10 cellular contexts compared by ENCODE assay signal in genomic region chr3:5428607-5429516, GRCh38.
A peak's percentile ranks its signal among the peaks of the same experiment; 100 is the strongest.
DNase-seq lines count a peak whose midpoint lies in the region; ATAC-seq and TF ChIP-seq lines count a peak whose summit lies in the region.
"Had no signal": no experiment of that assay in that cellular context is flagged by ENCODE, and none has a peak within 500 bp of the region (broad histone marks: within the 10 kb centered on the region; RNA-seq: fewer than 3 reads in every experiment).

No MANE protein-coding gene starts in this region.

- intact Hi-C loops in CD8-positive, alpha-beta T cell (cut with DNase I, micrococcal nuclease): no loop called here

- H3K9me3 ChIP-seq in CD8-positive, alpha-beta T cell (ENCODE audit: low read length): no peaks in the 10 kb centered on the region
- H3K9me3 ChIP-seq: SJSA1 had no signal

- H3K9me3 Mint-ChIP-seq in CD8-positive, alpha-beta T cell: no peaks in the 10 kb centered on the region

- H3K27ac Mint-ChIP-seq in CD8-positive, alpha-beta T cell: no peak overlapping the region

- H3K4me1 Mint-ChIP-seq in CD8-positive, alpha-beta T cell (ENCODE audit: low read depth): peaks cover 5% of the 10 kb centered on the region

- no peak overlapping the region for H3K27ac ChIP-seq in CD8-positive, alpha-beta T cell (ENCODE audit: low read depth, low read length)
- H3K27ac ChIP-seq: SJSA1 had no signal

- H3K4me1 ChIP-seq in CD8-positive, alpha-beta T cell (ENCODE audit: insufficient read depth, low read length): no peaks in the 10 kb centered on the region
- H3K4me1 ChIP-seq: SJSA1 had no signal

- no peaks in the 10 kb centered on the region for H3K27me3 ChIP-seq in kidney epithelial cell (ENCODE audit: control insufficient read depth, insufficient read depth, low read length)
- H3K27me3 ChIP-seq in CD8-positive, alpha-beta T cell (ENCODE audit: insufficient read depth, low read length): no peaks in the 10 kb centered on the region
- H3K27me3 ChIP-seq: SJSA1 had no signal

- CTCF ChIA-PET in CD8-positive, alpha-beta T cell (lab: Charles Lee): interaction anchor here (0.5 to 2.1 kb wide), 3 partner anchors 9 to 269 kb away, joined by 3 to 4 read pairs (median 3); no protein-coding TSS in a partner anchor

- H3K4me3 Mint-ChIP-seq in CD8-positive, alpha-beta T cell: no peak overlapping the region

- DNase-seq in kidney epithelial cell (ENCODE audit: low read depth): peak; percentile 47
- DNase-seq in CD8-positive, alpha-beta T cell: no peak
- DNase-seq in activated gamma-delta T cell treated with Interleukin-2 at 50 U/mL for 16 hours: no peak
- DNase-seq in GM10266 (ENCODE audit: extremely low spot score): no peak
- no peak for DNase-seq in NCI-H1694 (lab: John Stamatoyannopoulos, UW)
- DNase-seq: aorta had no signal

- TF ChIP-seq CTCF in kidney epithelial cell (IDR thresholded peaks at IDR 0.05; ENCODE audit: insufficient read depth, low read length, poor library complexity, severe bottlenecking) (no peak), GM10266 (IDR thresholded peaks at IDR 0.05; ENCODE audit: control insufficient read depth, insufficient read depth, low read depth, missing control alignments) (no peak)
- TF ChIP-seq CTCF in CD8-positive, alpha-beta T cell (IDR thresholded peaks at IDR 0.05): no peak

- H3K36me3 ChIP-seq in kidney epithelial cell (ENCODE audit: control insufficient read depth, insufficient read depth, low read length): no peaks in the 10 kb centered on the region
- no peaks in the 10 kb centered on the region for H3K36me3 ChIP-seq in CD8-positive, alpha-beta T cell (ENCODE audit: insufficient read depth, low read length)
- H3K36me3 ChIP-seq: SJSA1 had no signal

- H3K4me3 ChIP-seq in kidney epithelial cell (ENCODE audit: low read depth, low read length): no peak overlapping the region
- H3K4me3 ChIP-seq in CD8-positive, alpha-beta T cell (ENCODE audit: low read depth, low read length): no peak overlapping the region
- H3K4me3 ChIP-seq: SJSA1 had no signal

- H3K36me3 Mint-ChIP-seq in CD8-positive, alpha-beta T cell: no peaks in the 10 kb centered on the region

- ATAC-seq in GM18868 (IDR thresholded peaks at IDR 0.05; ENCODE audit: unreplicated experiment) (peak; percentile 77), GM21529 (IDR thresholded peaks at IDR 0.05; ENCODE audit: unreplicated experiment) (peak; percentile 89), HG03469 (IDR thresholded peaks at IDR 0.05; ENCODE audit: unreplicated experiment) (peak; percentile 89)
- no peak for ATAC-seq in CD8-positive, alpha-beta T cell

- H3K27me3 Mint-ChIP-seq in CD8-positive, alpha-beta T cell (ENCODE audit: low read depth): peaks cover 2% of the 10 kb centered on the region

- POLR2A ChIA-PET in CD8-positive, alpha-beta T cell (lab: Charles Lee): no interaction called here
